ENCODE assay signal across 1 cellular context in the genomic region with DNA sequence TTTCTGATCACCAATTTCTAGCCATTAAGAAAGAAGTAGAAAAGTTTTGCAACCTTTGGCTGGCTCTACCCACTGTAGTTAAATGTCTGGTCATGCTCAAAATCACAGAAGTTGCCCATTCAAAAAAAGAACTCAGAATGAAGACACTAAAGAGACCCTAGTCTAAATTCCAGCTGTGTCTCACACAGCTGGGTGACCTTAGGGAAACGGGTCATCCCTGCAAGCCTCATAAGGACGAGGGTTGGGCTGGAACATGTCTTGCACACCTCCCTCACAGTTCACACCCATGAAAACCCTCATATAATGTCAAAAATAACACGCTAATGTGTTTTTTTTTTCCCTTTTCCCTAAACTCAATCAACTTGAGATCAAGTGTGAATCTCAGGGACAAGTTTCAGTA.
TF ChIP-seq lines count a peak whose summit lies in the region.

No MANE protein-coding gene starts in this region.

TF ChIP-seq in A549, 52 proteins besides CTCF, POLR2A, EP300 and RAD21 (continued from another document):
- TF ChIP-seq, protein P1, sequence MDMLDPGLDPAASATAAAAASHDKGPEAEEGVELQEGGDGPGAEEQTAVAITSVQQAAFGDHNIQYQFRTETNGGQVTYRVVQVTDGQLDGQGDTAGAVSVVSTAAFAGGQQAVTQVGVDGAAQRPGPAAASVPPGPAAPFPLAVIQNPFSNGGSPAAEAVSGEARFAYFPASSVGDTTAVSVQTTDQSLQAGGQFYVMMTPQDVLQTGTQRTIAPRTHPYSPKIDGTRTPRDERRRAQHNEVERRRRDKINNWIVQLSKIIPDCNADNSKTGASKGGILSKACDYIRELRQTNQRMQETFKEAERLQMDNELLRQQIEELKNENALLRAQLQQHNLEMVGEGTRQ (IDR thresholded peaks at IDR 0.05), result no peak
- TF ChIP-seq, protein P2, sequence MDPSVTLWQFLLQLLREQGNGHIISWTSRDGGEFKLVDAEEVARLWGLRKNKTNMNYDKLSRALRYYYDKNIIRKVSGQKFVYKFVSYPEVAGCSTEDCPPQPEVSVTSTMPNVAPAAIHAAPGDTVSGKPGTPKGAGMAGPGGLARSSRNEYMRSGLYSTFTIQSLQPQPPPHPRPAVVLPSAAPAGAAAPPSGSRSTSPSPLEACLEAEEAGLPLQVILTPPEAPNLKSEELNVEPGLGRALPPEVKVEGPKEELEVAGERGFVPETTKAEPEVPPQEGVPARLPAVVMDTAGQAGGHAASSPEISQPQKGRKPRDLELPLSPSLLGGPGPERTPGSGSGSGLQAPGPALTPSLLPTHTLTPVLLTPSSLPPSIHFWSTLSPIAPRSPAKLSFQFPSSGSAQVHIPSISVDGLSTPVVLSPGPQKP (IDR thresholded peaks at IDR 0.05; ENCODE audit: low read depth, low read length), result no peak
- TF ChIP-seq, protein P3, sequence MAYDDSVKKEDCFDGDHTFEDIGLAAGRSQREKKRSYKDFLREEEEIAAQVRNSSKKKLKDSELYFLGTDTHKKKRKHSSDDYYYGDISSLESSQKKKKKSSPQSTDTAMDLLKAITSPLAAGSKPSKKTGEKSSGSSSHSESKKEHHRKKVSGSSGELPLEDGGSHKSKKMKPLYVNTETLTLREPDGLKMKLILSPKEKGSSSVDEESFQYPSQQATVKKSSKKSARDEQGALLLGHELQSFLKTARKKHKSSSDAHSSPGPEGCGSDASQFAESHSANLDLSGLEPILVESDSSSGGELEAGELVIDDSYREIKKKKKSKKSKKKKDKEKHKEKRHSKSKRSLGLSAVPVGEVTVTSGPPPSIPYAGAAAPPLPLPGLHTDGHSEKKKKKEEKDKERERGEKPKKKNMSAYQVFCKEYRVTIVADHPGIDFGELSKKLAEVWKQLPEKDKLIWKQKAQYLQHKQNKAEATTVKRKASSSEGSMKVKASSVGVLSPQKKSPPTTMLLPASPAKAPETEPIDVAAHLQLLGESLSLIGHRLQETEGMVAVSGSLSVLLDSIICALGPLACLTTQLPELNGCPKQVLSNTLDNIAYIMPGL (CRISPR knock-in tag; IDR thresholded peaks at IDR 0.05; ENCODE audit: borderline replicate concordance), result no peak
- TF ChIP-seq FOSB (CRISPR knock-in tag; IDR thresholded peaks at IDR 0.05), result no peak
